Comparison of ENCODE assay signal across 8 cellular contexts in genomic region chr3:186570096-186570940, GRCh38. TPM values are rescaled to one million over a fixed set of nuclear protein-coding genes. Genes with fewer than 3 reads are reported as not detected.
DNase-seq lines count a peak whose midpoint lies in the region; ATAC-seq and TF ChIP-seq lines count a peak whose summit lies in the region.

DNAJB11 (plus strand) TSS chr3:186570720; CDS start chr3:186570898, 178 bp downstream.

- peak within 1 kb of the TSS; percentile 84 for H3K4me2 ChIP-seq in skeletal muscle satellite cell (ENCODE audit: low read length)

- peaks cover 13% of the 10 kb centered on the region for H3K4me1 ChIP-seq in ACC112 (ENCODE audit: control insufficient read depth, insufficient read depth, low read length, unreplicated experiment)
- H3K4me1 ChIP-seq in breast epithelium: peaks cover 4 to 5% of the 10 kb centered on the region in 2 donors
- peaks cover 12% of the 10 kb centered on the region for H3K4me1 ChIP-seq in iPS-18a (ENCODE audit: control insufficient read depth, low read depth, low read length)
- peaks cover 19% of the 10 kb centered on the region for H3K4me1 ChIP-seq in skeletal muscle satellite cell (ENCODE audit: control insufficient read depth, insufficient read depth, low read length)

- intact Hi-C loops in breast epithelium (cut with DNase I; ENCODE audit: low total_unique reads): no loop called here

- no peak for TF ChIP-seq CTCF in VCaP (conservative IDR thresholded peaks at IDR 0.05)
- no peak for TF ChIP-seq CTCF in breast epithelium (IDR thresholded peaks at IDR 0.05)

- peak within 1 kb of the TSS; percentile 98 for H3K4me3 ChIP-seq in ACC112 (ENCODE audit: low read depth, low read length)
- peak within 1 kb of the TSS; percentile 80 to 96 (median 92) for H3K4me3 ChIP-seq in breast epithelium
- H3K4me3 ChIP-seq in iPS-18a (ENCODE audit: low read length): peak within 1 kb of the TSS; percentile 77
- H3K4me3 ChIP-seq in skeletal muscle satellite cell (ENCODE audit: low read length): peak within 1 kb of the TSS; percentile 88

- H3K27ac ChIP-seq in ACC112 (ENCODE audit: low read depth, low read length): peak within 1 kb of the TSS; percentile 62; the same call in 1 of the 2 replicates
- H3K27ac ChIP-seq in VCaP: peak within 1 kb of the TSS; percentile 66; the same call in 1 of the 2 replicates
- H3K27ac ChIP-seq in breast epithelium: peak within 1 kb of the TSS; percentile 93 to 96
- H3K27ac ChIP-seq in iPS-18a (ENCODE audit: low read length): peak within 1 kb of the TSS; percentile 44

- peak; percentile 59 for TF ChIP-seq POLR2A in breast epithelium (IDR thresholded peaks at IDR 0.05)

- H3K36me3 ChIP-seq in ACC112 (ENCODE audit: insufficient read depth, low read length) (peaks cover 10% of the 10 kb centered on the region; the same call in 1 of the 2 replicates), breast epithelium (peaks cover 7% of the 10 kb centered on the region), iPS-18a (ENCODE audit: control insufficient read depth, low read depth, low read length) (peaks cover 31% of the 10 kb centered on the region), skeletal muscle satellite cell (ENCODE audit: insufficient read depth, low read length) (peaks cover 10% of the 10 kb centered on the region)

- H3K27me3 ChIP-seq in ACC112 (ENCODE audit: insufficient read depth, low read length) (no peaks in the 10 kb centered on the region), breast epithelium (no peaks in the 10 kb centered on the region), iPS-18a (ENCODE audit: control insufficient read depth, insufficient read depth, low read length) (no peaks in the 10 kb centered on the region), skeletal muscle satellite cell (ENCODE audit: control insufficient read depth, insufficient read depth, low read length) (no peaks in the 10 kb centered on the region)

- DNase-seq in NCI-H2196 treated with DMSO at 0.1 percent for 48 hours (lab: John Stamatoyannopoulos, UW; ENCODE audit: unreplicated experiment) (peak; percentile 100), breast epithelium (ENCODE audit: low spot score in 2 of 2) (peak; percentile 99)

- ATAC-seq in GM18870 (IDR thresholded peaks at IDR 0.05; ENCODE audit: unreplicated experiment) (peak; percentile 80), HG03135 (IDR thresholded peaks at IDR 0.05; ENCODE audit: unreplicated experiment) (peak; percentile 85)

- H3K9ac ChIP-seq in iPS-18a (ENCODE audit: low read length) (peak within 1 kb of the TSS; percentile 79), skeletal muscle satellite cell (ENCODE audit: low read depth, low read length) (peak within 1 kb of the TSS; percentile 93)

- H2AFZ ChIP-seq in ACC112 (ENCODE audit: low read length, unreplicated experiment): peak within 1 kb of the TSS; percentile 85

- H3K79me2 ChIP-seq in ACC112 (ENCODE audit: control insufficient read depth, insufficient read depth, low read length, unreplicated experiment): peaks cover 27% of the 10 kb centered on the region

- no peaks in the 10 kb centered on the region for H3K9me3 ChIP-seq in breast epithelium
- H3K9me3 ChIP-seq in iPS-18a (ENCODE audit: control insufficient read depth, low read depth, low read length): no peaks in the 10 kb centered on the region
- H3K9me3 ChIP-seq in skeletal muscle satellite cell (replicated peaks; ENCODE audit: low read length): no peaks in the 10 kb centered on the region

RNA-seq across cellular contexts. Expression of gene DNAJB11, which starts in this region (rescaled TPM):
- 10 to 100 TPM; 40.0 to 41.6 (median 41.6) TPM for total RNA-seq in breast epithelium
- total RNA-seq in skeletal muscle satellite cell (2012; rRNA removed): 48.2 and 58.8 TPM in 2 replicates

Comparison
In these comparisons a context has a peak if more than half of its experiments do, and no peak if none do; other contexts are left out.
1. Peak in every context shown above with its lines: DNase-seq, ATAC-seq, H3K4me3 ChIP-seq and H3K27ac ChIP-seq.
2. H3K27ac ChIP-seq: peak in every context shown above with its lines; median percentile 94 in breast epithelium; 66 in VCaP; 62 in ACC112; 44 in iPS-18a.